18 cellular contexts compared by ENCODE assay signal in the genomic region with DNA sequence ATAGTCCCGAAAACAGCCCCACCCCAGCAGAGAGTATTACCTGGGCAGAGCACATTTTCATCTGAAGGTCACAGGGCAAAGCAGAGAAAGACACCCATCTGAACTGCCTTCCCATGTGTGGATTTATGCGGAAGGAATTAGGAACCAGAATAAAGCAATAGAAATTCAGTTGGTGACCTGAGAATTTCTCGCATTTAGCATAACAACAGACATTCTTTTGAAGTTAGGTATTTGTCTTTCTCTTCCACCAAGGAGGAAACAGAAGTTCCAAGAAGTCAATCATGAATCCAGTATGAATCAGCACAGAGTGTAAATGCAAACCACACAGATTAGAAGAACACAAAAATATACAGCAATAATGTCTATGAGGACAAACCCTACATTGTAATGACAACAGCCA.
"Had no signal": no experiment of that assay in that cellular context is flagged by ENCODE, and none has a peak within 500 bp of the region (broad histone marks: within the 10 kb centered on the region; RNA-seq: fewer than 3 reads in every experiment).

No MANE protein-coding gene starts in this region.

- H3K4me1 ChIP-seq: left ventricle myocardium inferior, suprapubic skin, upper lobe of left lung had no signal

- H3K9me3 ChIP-seq: left ventricle myocardium inferior, suprapubic skin, upper lobe of left lung had no signal

- H3K4me3 Mint-ChIP-seq: activated CD8-positive, alpha-beta T cell treated with anti-CD3 and anti-CD28 coated beads for 36 hours; activated T-helper 1 cell treated with anti-CD3 and anti-CD28 coated beads, Interleukin-12 subunit alpha, Interleukin-12 subunit beta, Interleukin-2, Interleukin-4 antibody, amounts not matched to agents 30 ng/mL and 10 ng/mL and 1 ng/mL, durations not matched to agents 14 hours and 24 hours and 36 hours; effector memory CD8-positive, alpha-beta T cell; neural crest cell had no signal

- H3K9me3 Mint-ChIP-seq: activated CD8-positive, alpha-beta T cell treated with anti-CD3 and anti-CD28 coated beads for 36 hours; activated T-helper 1 cell treated with anti-CD3 and anti-CD28 coated beads, Interleukin-12 subunit alpha, Interleukin-12 subunit beta, Interleukin-2, Interleukin-4 antibody, amounts not matched to agents 30 ng/mL and 10 ng/mL and 1 ng/mL, durations not matched to agents 14 hours and 24 hours and 36 hours; neural crest cell had no signal

- H3K27me3 ChIP-seq: hepatocyte, suprapubic skin, upper lobe of left lung had no signal

- H3K27me3 Mint-ChIP-seq: activated CD8-positive, alpha-beta T cell treated with anti-CD3 and anti-CD28 coated beads for 36 hours; effector memory CD8-positive, alpha-beta T cell had no signal

- FAIRE-seq: islet of Langerhans had no signal

- H3K27ac ChIP-seq: hepatocyte, left ventricle myocardium inferior, suprapubic skin, upper lobe of left lung had no signal

- H3K27ac Mint-ChIP-seq: activated CD8-positive, alpha-beta T cell treated with anti-CD3 and anti-CD28 coated beads for 36 hours; activated T-helper 1 cell treated with anti-CD3 and anti-CD28 coated beads, Interleukin-12 subunit alpha, Interleukin-12 subunit beta, Interleukin-2, Interleukin-4 antibody, amounts not matched to agents 30 ng/mL and 10 ng/mL and 1 ng/mL, durations not matched to agents 14 hours and 24 hours and 36 hours; effector memory CD8-positive, alpha-beta T cell had no signal

- DNase-seq: activated CD8-positive, alpha-beta memory T cell treated with anti-CD3 and anti-CD28 coated beads, Interleukin-2, amount 50 U/mL, for 4 hours; activated CD8-positive, alpha-beta T cell treated with anti-CD3 and anti-CD28 coated beads for 36 hours; activated naive CD4-positive, alpha-beta T cell treated with Interleukin-2 at 50 U/mL for 16 hours; central memory CD4-positive, alpha-beta T cell; effector memory CD8-positive, alpha-beta T cell; erythroblast; left ventricle myocardium inferior; mesenchymal stem cell; stimulated activated CD4-positive, alpha-beta T cell treated with anti-CD3 and anti-CD28 coated beads, Interleukin-4, amount 100 ng/mL, for 1 hour; stimulated activated CD8-positive, alpha-beta memory T cell treated with anti-CD3 and anti-CD28 coated beads, Interleukin-4, amount 100 ng/mL, for 48 hours; stimulated activated naive CD8-positive, alpha-beta T cell treated with anti-CD3 and anti-CD28 coated beads, Interleukin-15, Interleukin-2, amounts not matched to agents 100 U/mL and 50 U/mL, for 24 hours; SW 1271; upper lobe of left lung had no signal

- H3K4me3 ChIP-seq: hepatocyte, left ventricle myocardium inferior, suprapubic skin, upper lobe of left lung had no signal

- H3K36me3 ChIP-seq: left ventricle myocardium inferior, suprapubic skin, upper lobe of left lung had no signal
